Comparison of ENCODE assay signal across 2 cellular contexts in genomic region chr2:226659416-226659815, GRCh38.
TF ChIP-seq lines count a peak whose summit lies in the region.

No MANE protein-coding gene starts in this region.

TF ChIP-seq in HEK293, 187 proteins besides CTCF, POLR2A, EP300 and RAD21 (continued from another document and continues in another):
- TF ChIP-seq, protein P1, sequence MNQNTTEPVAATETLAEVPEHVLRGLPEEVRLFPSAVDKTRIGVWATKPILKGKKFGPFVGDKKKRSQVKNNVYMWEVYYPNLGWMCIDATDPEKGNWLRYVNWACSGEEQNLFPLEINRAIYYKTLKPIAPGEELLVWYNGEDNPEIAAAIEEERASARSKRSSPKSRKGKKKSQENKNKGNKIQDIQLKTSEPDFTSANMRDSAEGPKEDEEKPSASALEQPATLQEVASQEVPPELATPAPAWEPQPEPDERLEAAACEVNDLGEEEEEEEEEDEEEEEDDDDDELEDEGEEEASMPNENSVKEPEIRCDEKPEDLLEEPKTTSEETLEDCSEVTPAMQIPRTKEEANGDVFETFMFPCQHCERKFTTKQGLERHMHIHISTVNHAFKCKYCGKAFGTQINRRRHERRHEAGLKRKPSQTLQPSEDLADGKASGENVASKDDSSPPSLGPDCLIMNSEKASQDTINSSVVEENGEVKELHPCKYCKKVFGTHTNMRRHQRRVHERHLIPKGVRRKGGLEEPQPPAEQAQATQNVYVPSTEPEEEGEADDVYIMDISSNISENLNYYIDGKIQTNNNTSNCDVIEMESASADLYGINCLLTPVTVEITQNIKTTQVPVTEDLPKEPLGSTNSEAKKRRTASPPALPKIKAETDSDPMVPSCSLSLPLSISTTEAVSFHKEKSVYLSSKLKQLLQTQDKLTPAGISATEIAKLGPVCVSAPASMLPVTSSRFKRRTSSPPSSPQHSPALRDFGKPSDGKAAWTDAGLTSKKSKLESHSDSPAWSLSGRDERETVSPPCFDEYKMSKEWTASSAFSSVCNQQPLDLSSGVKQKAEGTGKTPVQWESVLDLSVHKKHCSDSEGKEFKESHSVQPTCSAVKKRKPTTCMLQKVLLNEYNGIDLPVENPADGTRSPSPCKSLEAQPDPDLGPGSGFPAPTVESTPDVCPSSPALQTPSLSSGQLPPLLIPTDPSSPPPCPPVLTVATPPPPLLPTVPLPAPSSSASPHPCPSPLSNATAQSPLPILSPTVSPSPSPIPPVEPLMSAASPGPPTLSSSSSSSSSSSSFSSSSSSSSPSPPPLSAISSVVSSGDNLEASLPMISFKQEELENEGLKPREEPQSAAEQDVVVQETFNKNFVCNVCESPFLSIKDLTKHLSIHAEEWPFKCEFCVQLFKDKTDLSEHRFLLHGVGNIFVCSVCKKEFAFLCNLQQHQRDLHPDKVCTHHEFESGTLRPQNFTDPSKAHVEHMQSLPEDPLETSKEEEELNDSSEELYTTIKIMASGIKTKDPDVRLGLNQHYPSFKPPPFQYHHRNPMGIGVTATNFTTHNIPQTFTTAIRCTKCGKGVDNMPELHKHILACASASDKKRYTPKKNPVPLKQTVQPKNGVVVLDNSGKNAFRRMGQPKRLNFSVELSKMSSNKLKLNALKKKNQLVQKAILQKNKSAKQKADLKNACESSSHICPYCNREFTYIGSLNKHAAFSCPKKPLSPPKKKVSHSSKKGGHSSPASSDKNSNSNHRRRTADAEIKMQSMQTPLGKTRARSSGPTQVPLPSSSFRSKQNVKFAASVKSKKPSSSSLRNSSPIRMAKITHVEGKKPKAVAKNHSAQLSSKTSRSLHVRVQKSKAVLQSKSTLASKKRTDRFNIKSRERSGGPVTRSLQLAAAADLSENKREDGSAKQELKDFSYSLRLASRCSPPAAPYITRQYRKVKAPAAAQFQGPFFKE (tag by site-specific recombination; IDR thresholded peaks at IDR 0.05; ENCODE audit: borderline replicate concordance), result no peak
- no peak for TF ChIP-seq ZNF398 (tag by site-specific recombination; IDR thresholded peaks at IDR 0.05)
- TF ChIP-seq ZNF510 (tag by site-specific recombination; IDR thresholded peaks at IDR 0.05; ENCODE audit: insufficient replicate concordance), result no peak
- no peak for TF ChIP-seq ZNF174 (tag by site-specific recombination; IDR thresholded peaks at IDR 0.05)
- no peak for TF ChIP-seq ZNF140 (tag by site-specific recombination; IDR thresholded peaks at IDR 0.05)
- no peak for TF ChIP-seq ZNF518A (tag by site-specific recombination; conservative IDR thresholded peaks at IDR 0.05; ENCODE audit: low read depth)
- TF ChIP-seq ZNF292 (tag by site-specific recombination; IDR thresholded peaks at IDR 0.05; ENCODE audit: borderline replicate concordance, low read depth), result no peak

TF ChIP-seq in liver, 16 proteins besides CTCF, POLR2A, EP300 and RAD21 (continued from another document):
- TF ChIP-seq TAF1 (conservative IDR thresholded peaks at IDR 0.05) (no peak), EGR1 (IDR thresholded peaks at IDR 0.05; ENCODE audit: low read depth in 2 of 2) (no peak), REST (IDR thresholded peaks at IDR 0.05) (no peak), FOXA2 (IDR thresholded peaks at IDR 0.05) (no peak), JUND (IDR thresholded peaks at IDR 0.05) (no peak), HNF4G (IDR thresholded peaks at IDR 0.05) (no peak), MAX (IDR thresholded peaks at IDR 0.05) (no peak), FOXA1 (IDR thresholded peaks at IDR 0.05) (no peak), SP1 (IDR thresholded peaks at IDR 0.05) (no peak), GABPA (IDR thresholded peaks at IDR 0.05 in 1 of 2, conservative IDR thresholded peaks at IDR 0.05 in 1 of 2) (no peak), NR2F2 (IDR thresholded peaks at IDR 0.05) (no peak)
- TF ChIP-seq, protein P2, sequence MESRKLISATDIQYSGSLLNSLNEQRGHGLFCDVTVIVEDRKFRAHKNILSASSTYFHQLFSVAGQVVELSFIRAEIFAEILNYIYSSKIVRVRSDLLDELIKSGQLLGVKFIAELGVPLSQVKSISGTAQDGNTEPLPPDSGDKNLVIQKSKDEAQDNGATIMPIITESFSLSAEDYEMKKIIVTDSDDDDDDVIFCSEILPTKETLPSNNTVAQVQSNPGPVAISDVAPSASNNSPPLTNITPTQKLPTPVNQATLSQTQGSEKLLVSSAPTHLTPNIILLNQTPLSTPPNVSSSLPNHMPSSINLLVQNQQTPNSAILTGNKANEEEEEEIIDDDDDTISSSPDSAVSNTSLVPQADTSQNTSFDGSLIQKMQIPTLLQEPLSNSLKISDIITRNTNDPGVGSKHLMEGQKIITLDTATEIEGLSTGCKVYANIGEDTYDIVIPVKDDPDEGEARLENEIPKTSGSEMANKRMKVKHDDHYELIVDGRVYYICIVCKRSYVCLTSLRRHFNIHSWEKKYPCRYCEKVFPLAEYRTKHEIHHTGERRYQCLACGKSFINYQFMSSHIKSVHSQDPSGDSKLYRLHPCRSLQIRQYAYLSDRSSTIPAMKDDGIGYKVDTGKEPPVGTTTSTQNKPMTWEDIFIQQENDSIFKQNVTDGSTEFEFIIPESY (IDR thresholded peaks at IDR 0.05), result no peak
- TF ChIP-seq, protein P3, sequence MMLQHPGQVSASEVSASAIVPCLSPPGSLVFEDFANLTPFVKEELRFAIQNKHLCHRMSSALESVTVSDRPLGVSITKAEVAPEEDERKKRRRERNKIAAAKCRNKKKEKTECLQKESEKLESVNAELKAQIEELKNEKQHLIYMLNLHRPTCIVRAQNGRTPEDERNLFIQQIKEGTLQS (IDR thresholded peaks at IDR 0.05), result no peak
TF ChIP-seq in liver: peak in this region for 0.
